ENCODE assay signal across 13 cellular contexts in genomic region chr3:36942632-36943248, GRCh38.
"Had no signal": no experiment of that assay in that cellular context is flagged by ENCODE, and none has a peak within 500 bp of the region (broad histone marks: within the 10 kb centered on the region; RNA-seq: fewer than 3 reads in every experiment).

No MANE protein-coding gene starts in this region.

- H3K9me3 Mint-ChIP-seq: natural killer cell had no signal

- H3K27ac Mint-ChIP-seq: activated naive CD4-positive, alpha-beta T cell treated with anti-CD3 and anti-CD28 coated beads, Interleukin-2, amount 50 U/mL, for 72 hours; progenitor cell of endocrine pancreas; stimulated activated naive CD8-positive, alpha-beta T cell treated with anti-CD3 and anti-CD28 coated beads, Interleukin-15, Interleukin-2, amounts not matched to agents 100 ng/mL and 50 ng/mL, for 24 hours; T-helper 1 cell treated with Interleukin-12 subunit alpha and Interleukin-12 subunit beta and Interleukin-4 antibody, amounts not matched to agents 30 μg/mL and 1 μg/mL, for 36 hours had no signal

- H3K27me3 ChIP-seq: suprapubic skin, transverse colon had no signal

- H3K36me3 ChIP-seq: cardiac muscle cell, gastrocnemius medialis, suprapubic skin, transverse colon had no signal

- DNase-seq: activated CD4-positive, alpha-beta T cell treated with anti-CD3 and anti-CD28 coated beads, Interleukin-2, amount 50 U/mL, for 1 hour; activated gamma-delta T cell treated with Interleukin-2 at 50 U/mL for 16 hours; gastrocnemius medialis; kidney glomerular epithelial cell; mesenchymal stem cell; natural killer cell; transverse colon had no signal

- ATAC-seq: activated naive CD4-positive, alpha-beta T cell treated with anti-CD3 and anti-CD28 coated beads, Interleukin-2, amount 50 U/mL, for 72 hours; gastrocnemius medialis; natural killer cell had no signal

- H3K9me3 ChIP-seq: gastrocnemius medialis had no signal

- H3K27ac ChIP-seq: gastrocnemius medialis, suprapubic skin had no signal

- H3K4me3 ChIP-seq: cardiac muscle cell had no signal

- H3K36me3 Mint-ChIP-seq: natural killer cell had no signal

- H3K27me3 Mint-ChIP-seq: stimulated activated naive CD8-positive, alpha-beta T cell treated with anti-CD3 and anti-CD28 coated beads, Interleukin-15, Interleukin-2, amounts not matched to agents 100 ng/mL and 50 ng/mL, for 24 hours had no signal
